In genomic region chr2:46569061-46569560, GRCh38 we compare ENCODE assay signal across 9 cellular contexts. TPM values are rescaled to one million over a fixed set of nuclear protein-coding genes. Genes with fewer than 3 reads are reported as not detected.
DNase-seq lines count a peak whose midpoint lies in the region; ATAC-seq, FAIRE-seq and TF ChIP-seq lines count a peak whose summit lies in the region.
"Had no signal": no experiment of that assay in that cellular context is flagged by ENCODE, and none has a peak within 500 bp of the region (broad histone marks: within the 10 kb centered on the region; RNA-seq: fewer than 3 reads in every experiment).

No MANE protein-coding gene starts in this region.

- no peak overlapping the region for H3K4me3 ChIP-seq in muscle layer of duodenum (ENCODE audit: low read depth in 1 of 2, low read length in 2 of 2)
- H3K4me3 ChIP-seq in SK-N-SH (ENCODE audit: low read depth in 2 of 2, low read length in 1 of 2), result no peak overlapping the region

- FAIRE-seq in GM19239 (lab: Jason Lieb, UNC), result peak; percentile 89
- FAIRE-seq: keratinocyte had no signal

- H3K9ac ChIP-seq in SK-N-SH, result no peak overlapping the region

- H3K9me2 ChIP-seq in SK-N-SH, result no peaks in the 10 kb centered on the region

- peaks cover 60% of the 10 kb centered on the region for H4K20me1 ChIP-seq in SK-N-SH (ENCODE audit: insufficient read depth)

- no peak for TF ChIP-seq CTCF in SK-N-SH (IDR thresholded peaks at IDR 0.05)

- no peak for TF ChIP-seq EP300 in SK-N-SH (IDR thresholded peaks at IDR 0.05; ENCODE audit: borderline replicate concordance in 1 of 2, low read depth in 1 of 2, low read length in 1 of 2)

- no peaks in the 10 kb centered on the region for H3F3A ChIP-seq in SK-N-SH (replicated peaks; ENCODE audit: insufficient read depth)

- 85% methylated on average over 7 of the region's 7 CpGs for WGBS in SK-N-SH (ENCODE audit: low lambda C conversion rate)

- peak; percentile 63 for ATAC-seq in HG03139 (IDR thresholded peaks at IDR 0.05; ENCODE audit: unreplicated experiment)

- H3K4me2 ChIP-seq in SK-N-SH, result no peak overlapping the region

- H3K79me2 ChIP-seq in SK-N-SH (ENCODE audit: insufficient read depth), result peaks cover 42% of the 10 kb centered on the region

- DNase-seq in GM19239 (ENCODE audit: insufficient read length, low spot score) (peak; percentile 33), DMS79 treated with DMSO at 0.1 percent for 48 hours (lab: John Stamatoyannopoulos, UW) (no peak), NCI-H510A (lab: John Stamatoyannopoulos, UW) (no peak), NCI-H345 (lab: John Stamatoyannopoulos, UW) (no peak), SK-N-SH (no peak)

- peak overlapping the region; percentile 10 for H3K27ac ChIP-seq in angular gyrus (ENCODE audit: low read depth, low read length)
- peak overlapping the region; percentile 81 for H3K27ac ChIP-seq in muscle layer of duodenum (ENCODE audit: low read length)
- peak overlapping the region in 1 of 2 experiments; percentile 40; a peak in 2 of 4 replicates for H3K27ac ChIP-seq in SK-N-SH (ENCODE audit: low read depth in 2 of 2, low read length in 1 of 2)

- H3K9me3 ChIP-seq in muscle layer of duodenum (ENCODE audit: control insufficient read depth in 1 of 2, low read length in 2 of 2), result no peaks in the 10 kb centered on the region
- H3K9me3 ChIP-seq in SK-N-SH, result no peaks in the 10 kb centered on the region

- POLR2A ChIA-PET in SK-N-SH (lab: Yijun Ruan, JAX), result interaction anchor here (1.0 kb wide), 1 partner anchor 8 kb away, joined by 3 read pairs; no protein-coding TSS in a partner anchor

- no peak overlapping the region for H2AFZ ChIP-seq in SK-N-SH (ENCODE audit: low read depth)

- H3K4me1 ChIP-seq in muscle layer of duodenum (ENCODE audit: control insufficient read depth in 1 of 2, insufficient read depth in 2 of 2, low read length in 2 of 2) (peaks cover 15 to 77% of the 10 kb centered on the region in 2 donors), SK-N-SH (ENCODE audit: control insufficient read depth in 1 of 2, insufficient read depth in 2 of 2, low read depth in 1 of 2, low read length in 1 of 2) (peaks cover under 1 to 20% of the 10 kb centered on the region in 2 experiments; a peak in 3 of 4 replicates)

- H3K27me3 ChIP-seq in muscle layer of duodenum (ENCODE audit: low read depth, low read length) (no peaks in the 10 kb centered on the region), SK-N-SH (ENCODE audit: insufficient read depth) (no peaks in the 10 kb centered on the region)

- CTCF ChIA-PET in SK-N-SH (lab: Yijun Ruan, JAX), result interaction anchor here (0.9 to 2.5 kb wide), 7 partner anchors 14 to 107 kb away, joined by 3 to 15 read pairs (median 3); no protein-coding TSS in a partner anchor

- TF ChIP-seq RAD21 in SK-N-SH (IDR thresholded peaks at IDR 0.05; ENCODE audit: low read length), result no peak

- H3K36me3 ChIP-seq in muscle layer of duodenum (ENCODE audit: control insufficient read depth in 1 of 2, insufficient read depth in 2 of 2, low read length in 2 of 2) (no peaks in the 10 kb centered on the region), SK-N-SH (replicated peaks in 1 of 2; ENCODE audit: control insufficient read depth in 1 of 2, insufficient read depth in 2 of 2, low read length in 1 of 2) (peaks cover 3 to 11% of the 10 kb centered on the region in 2 experiments)

TF ChIP-seq in SK-N-SH, 30 proteins besides CTCF, POLR2A, EP300 and RAD21:
- TF ChIP-seq CHD2 (IDR thresholded peaks at IDR 0.05; ENCODE audit: low read length, partially characterized antibody), result no peak
- no peak for TF ChIP-seq MXI1 (IDR thresholded peaks at IDR 0.05; ENCODE audit: low read depth, low read length)
- TF ChIP-seq TAF1 (IDR thresholded peaks at IDR 0.05; ENCODE audit: borderline replicate concordance, low read depth, low read length), result no peak
- TF ChIP-seq MEF2A (IDR thresholded peaks at IDR 0.05; ENCODE audit: borderline replicate concordance, low read depth), result no peak
- no peak for TF ChIP-seq YY1 (IDR thresholded peaks at IDR 0.05; ENCODE audit: low read depth)
- TF ChIP-seq NRF1 (IDR thresholded peaks at IDR 0.05; ENCODE audit: low read depth, low read length), result no peak
- TF ChIP-seq ELF1 (IDR thresholded peaks at IDR 0.05), result no peak
- no peak for TF ChIP-seq RXRA (IDR thresholded peaks at IDR 0.05; ENCODE audit: borderline replicate concordance, low read depth)
- TF ChIP-seq, protein P1, sequence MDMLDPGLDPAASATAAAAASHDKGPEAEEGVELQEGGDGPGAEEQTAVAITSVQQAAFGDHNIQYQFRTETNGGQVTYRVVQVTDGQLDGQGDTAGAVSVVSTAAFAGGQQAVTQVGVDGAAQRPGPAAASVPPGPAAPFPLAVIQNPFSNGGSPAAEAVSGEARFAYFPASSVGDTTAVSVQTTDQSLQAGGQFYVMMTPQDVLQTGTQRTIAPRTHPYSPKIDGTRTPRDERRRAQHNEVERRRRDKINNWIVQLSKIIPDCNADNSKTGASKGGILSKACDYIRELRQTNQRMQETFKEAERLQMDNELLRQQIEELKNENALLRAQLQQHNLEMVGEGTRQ (IDR thresholded peaks at IDR 0.05; ENCODE audit: borderline replicate concordance, low read depth, low read length), result no peak
- no peak for TF ChIP-seq GABPA (IDR thresholded peaks at IDR 0.05; ENCODE audit: low read depth)
- TF ChIP-seq RCOR1 (IDR thresholded peaks at IDR 0.05; ENCODE audit: low read length), result no peak
- no peak for TF ChIP-seq GATA2 (CRISPR knock-in tag; IDR thresholded peaks at IDR 0.05)
- no peak for TF ChIP-seq FOSL2 (IDR thresholded peaks at IDR 0.05; ENCODE audit: borderline replicate concordance, low read depth)
- TF ChIP-seq, protein P2, sequence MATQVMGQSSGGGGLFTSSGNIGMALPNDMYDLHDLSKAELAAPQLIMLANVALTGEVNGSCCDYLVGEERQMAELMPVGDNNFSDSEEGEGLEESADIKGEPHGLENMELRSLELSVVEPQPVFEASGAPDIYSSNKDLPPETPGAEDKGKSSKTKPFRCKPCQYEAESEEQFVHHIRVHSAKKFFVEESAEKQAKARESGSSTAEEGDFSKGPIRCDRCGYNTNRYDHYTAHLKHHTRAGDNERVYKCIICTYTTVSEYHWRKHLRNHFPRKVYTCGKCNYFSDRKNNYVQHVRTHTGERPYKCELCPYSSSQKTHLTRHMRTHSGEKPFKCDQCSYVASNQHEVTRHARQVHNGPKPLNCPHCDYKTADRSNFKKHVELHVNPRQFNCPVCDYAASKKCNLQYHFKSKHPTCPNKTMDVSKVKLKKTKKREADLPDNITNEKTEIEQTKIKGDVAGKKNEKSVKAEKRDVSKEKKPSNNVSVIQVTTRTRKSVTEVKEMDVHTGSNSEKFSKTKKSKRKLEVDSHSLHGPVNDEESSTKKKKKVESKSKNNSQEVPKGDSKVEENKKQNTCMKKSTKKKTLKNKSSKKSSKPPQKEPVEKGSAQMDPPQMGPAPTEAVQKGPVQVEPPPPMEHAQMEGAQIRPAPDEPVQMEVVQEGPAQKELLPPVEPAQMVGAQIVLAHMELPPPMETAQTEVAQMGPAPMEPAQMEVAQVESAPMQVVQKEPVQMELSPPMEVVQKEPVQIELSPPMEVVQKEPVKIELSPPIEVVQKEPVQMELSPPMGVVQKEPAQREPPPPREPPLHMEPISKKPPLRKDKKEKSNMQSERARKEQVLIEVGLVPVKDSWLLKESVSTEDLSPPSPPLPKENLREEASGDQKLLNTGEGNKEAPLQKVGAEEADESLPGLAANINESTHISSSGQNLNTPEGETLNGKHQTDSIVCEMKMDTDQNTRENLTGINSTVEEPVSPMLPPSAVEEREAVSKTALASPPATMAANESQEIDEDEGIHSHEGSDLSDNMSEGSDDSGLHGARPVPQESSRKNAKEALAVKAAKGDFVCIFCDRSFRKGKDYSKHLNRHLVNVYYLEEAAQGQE (IDR thresholded peaks at IDR 0.05; ENCODE audit: low read depth, low read length), result no peak
- TF ChIP-seq IRF3 (IDR thresholded peaks at IDR 0.05; ENCODE audit: low read depth, low read length), result no peak
- TF ChIP-seq MAX (IDR thresholded peaks at IDR 0.05; ENCODE audit: low read depth), result no peak

RNA-seq across cellular contexts. Expression of gene ATP6V1E2, which starts 26.7 kb away (rescaled TPM):
- polyA plus RNA-seq in SK-N-SH (2012; rRNA removed), result 9.3 and 9.5 TPM in 2 replicates
- 6.3 and 9.7 TPM in 2 replicates for polyA plus RNA-seq in SK-N-SH (2012; cell fraction: cytosol; rRNA removed)
- 7.2 and 8.1 TPM in 2 replicates for polyA plus RNA-seq in SK-N-SH (2012; cell fraction: nucleus; rRNA removed)

RNA-seq across cellular contexts. Expression of gene RHOQ, which starts 26.8 kb away (rescaled TPM):
- polyA plus RNA-seq in SK-N-SH (2012; rRNA removed), result 33.6 and 41.2 TPM in 2 replicates
- 52.0 and 64.7 TPM in 2 replicates for polyA plus RNA-seq in SK-N-SH (2012; cell fraction: cytosol; rRNA removed)
- polyA plus RNA-seq in SK-N-SH (2012; cell fraction: nucleus; rRNA removed), result 36.9 and 64.0 TPM in 2 replicates

RNA-seq across cellular contexts. Expression of gene PIGF, which starts 47.7 kb away (rescaled TPM):
- polyA plus RNA-seq in SK-N-SH (2012; rRNA removed), result 38.0 and 55.2 TPM in 2 replicates
- 52.3 and 60.7 TPM in 2 replicates for polyA plus RNA-seq in SK-N-SH (2012; cell fraction: cytosol; rRNA removed)
- polyA plus RNA-seq in SK-N-SH (2012; cell fraction: nucleus; rRNA removed), result 34.9 and 58.4 TPM in 2 replicates

RNA-seq across cellular contexts. Expression of gene CRIPT, which starts 47.9 kb away (rescaled TPM):
- polyA plus RNA-seq in SK-N-SH (2012; rRNA removed), result 6.9 and 7.2 TPM in 2 replicates
- polyA plus RNA-seq in SK-N-SH (2012; cell fraction: cytosol; rRNA removed), result 11.5 and 17.7 TPM in 2 replicates
- 1.7 and 3.7 TPM in 2 replicates for polyA plus RNA-seq in SK-N-SH (2012; cell fraction: nucleus; rRNA removed)
